In genomic region chr17:8420041-8420934, GRCh38 we compare ENCODE assay signal across 1 cellular context.
TF ChIP-seq lines count a peak whose summit lies in the region.

No MANE protein-coding gene starts in this region.

TF ChIP-seq in HepG2, 621 proteins besides CTCF, POLR2A, EP300 and RAD21 (continued from another document and continues in another):
- TF ChIP-seq HOMEZ (CRISPR knock-in tag; IDR thresholded peaks at IDR 0.05; ENCODE audit: low read depth) (peak; percentile 76; the same call in 1 of the 2 replicates), SNAPC5 (CRISPR knock-in tag; IDR thresholded peaks at IDR 0.05; ENCODE audit: borderline replicate concordance) (0 out of 2 replicates have a peak, but pooled peaks have one; percentile 55), ZBTB34 (CRISPR knock-in tag; IDR thresholded peaks at IDR 0.05) (no peak), GPN1 (CRISPR knock-in tag; IDR thresholded peaks at IDR 0.05; ENCODE audit: borderline replicate concordance) (no peak), ZNF781 (CRISPR knock-in tag; IDR thresholded peaks at IDR 0.05; ENCODE audit: borderline replicate concordance, not compliant biosample characterization) (no peak), FOSL1 (CRISPR knock-in tag; IDR thresholded peaks at IDR 0.05; ENCODE audit: borderline replicate concordance) (no peak), ZNF615 (CRISPR knock-in tag; IDR thresholded peaks at IDR 0.05; ENCODE audit: borderline replicate concordance) (no peak), ZSCAN12 (CRISPR knock-in tag; IDR thresholded peaks at IDR 0.05) (no peak), HINFP (CRISPR knock-in tag; IDR thresholded peaks at IDR 0.05; ENCODE audit: low read depth) (no peak), ZSCAN5A (CRISPR knock-in tag; IDR thresholded peaks at IDR 0.05; ENCODE audit: borderline replicate concordance) (no peak), PBX2 (CRISPR knock-in tag; IDR thresholded peaks at IDR 0.05) (peak; percentile 51; the same call in 1 of the 2 replicates), TBP (CRISPR knock-in tag; IDR thresholded peaks at IDR 0.05) (no peak), HNRNPK (IDR thresholded peaks at IDR 0.05; ENCODE audit: low read depth, low read length, poor library complexity, severe bottlenecking) (no peak), NFKBIZ (CRISPR knock-in tag; IDR thresholded peaks at IDR 0.05) (peak; percentile 79), ZFP41 (CRISPR knock-in tag; IDR thresholded peaks at IDR 0.05; ENCODE audit: borderline replicate concordance) (no peak), XRCC5 (optimal IDR thresholded peaks at IDR 0.05; ENCODE audit: low read length) (peak; percentile 37), U2AF1 (optimal IDR thresholded peaks at IDR 0.05; ENCODE audit: low read depth, low read length) (no peak), ZNF800 (CRISPR knock-in tag; IDR thresholded peaks at IDR 0.05) (peak; percentile 76), ZNF691 (CRISPR knock-in tag; IDR thresholded peaks at IDR 0.05; ENCODE audit: borderline replicate concordance, low read depth) (no peak), DMAP1 (CRISPR knock-in tag; IDR thresholded peaks at IDR 0.05) (peak; percentile 68), STAG1 (CRISPR knock-in tag; IDR thresholded peaks at IDR 0.05) (peak; percentile 30), ZNF235 (CRISPR knock-in tag; IDR thresholded peaks at IDR 0.05; ENCODE audit: borderline replicate concordance) (no peak), SKIL (CRISPR knock-in tag; IDR thresholded peaks at IDR 0.05; ENCODE audit: borderline replicate concordance) (peak; percentile 96), ZNF597 (CRISPR knock-in tag; IDR thresholded peaks at IDR 0.05) (no peak), MEF2D (CRISPR knock-in tag; IDR thresholded peaks at IDR 0.05) (peak; percentile 85), MTA1 (CRISPR knock-in tag; IDR thresholded peaks at IDR 0.05; ENCODE audit: borderline replicate concordance) (no peak), ZNF652 (CRISPR knock-in tag; IDR thresholded peaks at IDR 0.05; ENCODE audit: borderline replicate concordance, low read depth) (peak; percentile 17; the same call in 1 of the 2 replicates), RORA (CRISPR knock-in tag; IDR thresholded peaks at IDR 0.05) (peak; percentile 99), ZNF407 (CRISPR knock-in tag; IDR thresholded peaks at IDR 0.05; ENCODE audit: not compliant biosample characterization) (no peak), ETV6 (CRISPR knock-in tag; conservative IDR thresholded peaks at IDR 0.05) (no peak), MEIS2 (CRISPR knock-in tag; IDR thresholded peaks at IDR 0.05) (peak; percentile 89), IKZF4 (CRISPR knock-in tag; IDR thresholded peaks at IDR 0.05; ENCODE audit: borderline replicate concordance, low read depth, not compliant biosample characterization) (no peak)
